Comparison of ENCODE assay signal across 8 cellular contexts in genomic region chr2:218982312-218983262, GRCh38. TPM values are rescaled to one million over a fixed set of nuclear protein-coding genes. Genes with fewer than 3 reads are reported as not detected.
DNase-seq lines count a peak whose midpoint lies in the region; ATAC-seq and TF ChIP-seq lines count a peak whose summit lies in the region.

No MANE protein-coding gene starts in this region.

- ATAC-seq in activated T-cell treated with anti-CD3 and anti-CD28 coated beads, Interleukin-2, amount 50 U/mL, for 4 hours, result no peak
- no peak for ATAC-seq in T-cell (replicated peaks in 1 of 4)
- no peak for ATAC-seq in lower lobe of right lung

- H3K4me3 Mint-ChIP-seq in activated T-cell treated with anti-CD3 and anti-CD28 coated beads, Interleukin-2, amount 50 U/mL, for 4 hours, result peak overlapping the region; percentile 47
- H3K4me3 Mint-ChIP-seq in T-cell, result peak overlapping the region; percentile 50 to 83 (median 60)

- H3K36me3 ChIP-seq in lower lobe of right lung, result no peaks in the 10 kb centered on the region
- H3K36me3 ChIP-seq in stomach, result no peaks in the 10 kb centered on the region

- peak overlapping the region in 1 of 2 donors; percentile 23 for H3K27ac Mint-ChIP-seq in T-cell

- CTCF ChIA-PET in T-cell (lab: Charles Lee), result interaction anchor here (0.6 to 1.0 kb wide), 3 partner anchors 12 to 60 kb away, joined by 3 read pairs; no protein-coding TSS in a partner anchor

- TF ChIP-seq POLR2A in stomach (IDR thresholded peaks at IDR 0.05), result no peak

- H3K9me3 ChIP-seq in lower lobe of right lung (no peaks in the 10 kb centered on the region), stomach (no peaks in the 10 kb centered on the region)

- no peaks in the 10 kb centered on the region for H3K36me3 Mint-ChIP-seq in activated T-cell treated with anti-CD3 and anti-CD28 coated beads, Interleukin-2, amount 50 U/mL, for 4 hours (ENCODE audit: insufficient read depth)
- no peaks in the 10 kb centered on the region for H3K36me3 Mint-ChIP-seq in T-cell

- peaks cover 77% of the 10 kb centered on the region for H3K27me3 Mint-ChIP-seq in activated T-cell treated with anti-CD3 and anti-CD28 coated beads, Interleukin-2, amount 50 U/mL, for 4 hours (ENCODE audit: low read depth)
- H3K27me3 Mint-ChIP-seq in T-cell, result peaks cover 65 to 81% of the 10 kb centered on the region in 2 donors

- 5 to 8% (median 7%) methylated on average over 42 to 45 of the region's 45 CpGs for WGBS in stomach, 5 donors

- POLR2A ChIA-PET in T-cell (lab: Charles Lee), result no interaction called here

- peaks cover 40% of the 10 kb centered on the region for H3K4me1 Mint-ChIP-seq in activated T-cell treated with anti-CD3 and anti-CD28 coated beads, Interleukin-2, amount 50 U/mL, for 4 hours (ENCODE audit: low read depth)
- peaks cover 32 to 40% (median 40%) of the 10 kb centered on the region in 3 donors for H3K4me1 Mint-ChIP-seq in T-cell

- TF ChIP-seq CTCF in lower lobe of right lung (IDR thresholded peaks at IDR 0.05) (no peak), stomach (IDR thresholded peaks at IDR 0.05) (no peak)

- H3K27me3 ChIP-seq in lower lobe of right lung (ENCODE audit: low read depth), result peaks cover 95% of the 10 kb centered on the region
- H3K27me3 ChIP-seq in stomach, result peaks cover 47 to 100% (median 91%) of the 10 kb centered on the region in 3 donors

- intact Hi-C loops in lower lobe of right lung (cut with DNase I) (no loop called here), stomach (cut with DNase I; ENCODE audit: low total_unique reads) (no loop called here)

- DNase-seq in activated T-cell treated with anti-CD3 and anti-CD28 coated beads, Interleukin-2, amount 50 U/mL, for 4 hours, result no peak
- DNase-seq in activated T-cell treated with anti-CD3 and anti-CD28 coated beads for 4 hours (no peak), T-cell (no peak), lower lobe of right lung (no peak), stomach (no peak), AG08395 (ENCODE audit: low spot score) (no peak), globus pallidus (ENCODE audit: low spot score) (no peak), Ammon's horn (ENCODE audit: low spot score) (no peak)

- H3K27ac ChIP-seq in lower lobe of right lung (no peak overlapping the region), stomach (no peak overlapping the region)

- no peak for TF ChIP-seq EP300 in stomach (IDR thresholded peaks at IDR 0.05)

- H3K4me3 ChIP-seq in lower lobe of right lung (peak overlapping the region; percentile 46), stomach (peak overlapping the region; percentile 23 to 47 (median 33))

- H3K4me1 ChIP-seq in lower lobe of right lung (peaks cover 47% of the 10 kb centered on the region), stomach (peaks cover 37 to 60% (median 53%) of the 10 kb centered on the region in 4 donors)

- H3K9me3 Mint-ChIP-seq in activated T-cell treated with anti-CD3 and anti-CD28 coated beads, Interleukin-2, amount 50 U/mL, for 4 hours, result no peaks in the 10 kb centered on the region
- H3K9me3 Mint-ChIP-seq in T-cell, result no peaks in the 10 kb centered on the region

RNA-seq across cellular contexts. Expression of gene FEV, which starts 2.4 kb away (rescaled TPM):
- not detected for total RNA-seq in activated T-cell treated with anti-CD3 and anti-CD28 coated beads, Interleukin-2, amount 50 U/mL, for 4 hours
- total RNA-seq in T-cell, result not detected
- total RNA-seq in lower lobe of right lung, result not detected
- 1 to 10 TPM in 1 of 5 donors, not detected in 4; 1.3 TPM for total RNA-seq in stomach
- polyA plus RNA-seq in stomach, result 1 to 10 TPM in 1 of 3 donors, under 1 TPM in 2; 0.28 to 6.4 (median 0.87) TPM

RNA-seq across cellular contexts. Expression of gene CRYBA2, which starts 10.6 kb away (rescaled TPM):
- not detected for total RNA-seq in activated T-cell treated with anti-CD3 and anti-CD28 coated beads, Interleukin-2, amount 50 U/mL, for 4 hours
- total RNA-seq in T-cell (not detected), lower lobe of right lung (not detected), stomach (1 to 10 TPM in 1 of 5 donors, not detected in 4; 2.8 TPM)
- 1 to 10 TPM; 1.2 to 7.5 (median 3.7) TPM for polyA plus RNA-seq in stomach

RNA-seq across cellular contexts. Expression of gene CDK5R2, which starts 23.1 kb away (rescaled TPM):
- total RNA-seq in activated T-cell treated with anti-CD3 and anti-CD28 coated beads, Interleukin-2, amount 50 U/mL, for 4 hours, result not detected
- total RNA-seq in T-cell, result not detected
- total RNA-seq in lower lobe of right lung, result not detected
- total RNA-seq in stomach, result under 1 TPM in 3 of 5 donors, not detected in 2; 0.37 to 0.58 (median 0.45) TPM
- under 1 TPM; 0.20 to 0.56 (median 0.46) TPM for polyA plus RNA-seq in stomach

RNA-seq across cellular contexts. Expression of gene CFAP65, which starts 58.7 kb away (rescaled TPM):
- not detected for total RNA-seq in activated T-cell treated with anti-CD3 and anti-CD28 coated beads, Interleukin-2, amount 50 U/mL, for 4 hours
- total RNA-seq in T-cell (under 1 TPM in 1 of 5 donors, not detected in 4; 0.16 TPM), lower lobe of right lung (7.6 TPM), stomach (1 to 10 TPM in 1 of 5 donors, not detected in 4; 2.6 TPM)
- under 1 TPM in 1 of 3 donors, not detected in 2; 0.10 TPM for polyA plus RNA-seq in stomach
